Comparison of ENCODE assay signal across 10 cellular contexts in genomic region chr5:124825250-124825982, GRCh38.
DNase-seq lines count a peak whose midpoint lies in the region; ATAC-seq and TF ChIP-seq lines count a peak whose summit lies in the region.
"Had no signal": no experiment of that assay in that cellular context is flagged by ENCODE, and none has a peak within 500 bp of the region (broad histone marks: within the 10 kb centered on the region; RNA-seq: fewer than 3 reads in every experiment).

No MANE protein-coding gene starts in this region.

- H3K79me2 ChIP-seq in Karpas-422 (ENCODE audit: low read length): no peaks in the 10 kb centered on the region

- H4K20me1 ChIP-seq in Karpas-422 (ENCODE audit: insufficient read depth, low read depth, low read length): no peaks in the 10 kb centered on the region

- H3K9me3 Mint-ChIP-seq in chondrocyte (ENCODE audit: low read depth): no peaks in the 10 kb centered on the region

- no peak overlapping the region for H3K27ac Mint-ChIP-seq in chondrocyte (ENCODE audit: unreplicated experiment)

- H3K27me3 Mint-ChIP-seq in chondrocyte (ENCODE audit: low read depth): no peaks in the 10 kb centered on the region

- no peaks in the 10 kb centered on the region for H3K9me2 ChIP-seq in Karpas-422 (replicated peaks; ENCODE audit: insufficient read depth, low read length)

- H3K36me3 ChIP-seq in Karpas-422 (ENCODE audit: insufficient read depth, low read length) (no peaks in the 10 kb centered on the region), spleen (no peaks in the 10 kb centered on the region)

- H3K27me3 ChIP-seq in Karpas-422 (ENCODE audit: low read length): no peaks in the 10 kb centered on the region
- H3K27me3 ChIP-seq in spleen (replicated peaks in 1 of 7): no peaks in the 10 kb centered on the region

- DNase-seq in Karpas-422 (peak; percentile 87), spleen (peak; percentile 88), chondrocyte (ENCODE audit: low spot score) (no peak), DMS79 (lab: John Stamatoyannopoulos, UW) (no peak), activated gamma-delta T cell (lab: John Stamatoyannopoulos, UW) (no peak), NCI-H526 (lab: John Stamatoyannopoulos, UW) (no peak)
- DNase-seq: activated T-cell treated with anti-CD3 and anti-CD28 coated beads, Interleukin-2, amount 50 U/mL, for 48 hours; GDM1 had no signal

- no peaks in the 10 kb centered on the region for H3K36me3 Mint-ChIP-seq in chondrocyte (ENCODE audit: low read depth)

- H3K4me2 ChIP-seq in Karpas-422 (ENCODE audit: low read depth, low read length, poor library complexity, severe bottlenecking): peak overlapping the region; percentile 59

- H2AFZ ChIP-seq in Karpas-422 (ENCODE audit: low read length): peak overlapping the region; percentile 61; the same call in 1 of the 2 replicates

- H3K9me3 ChIP-seq in Karpas-422 (ENCODE audit: low read length) (no peaks in the 10 kb centered on the region), spleen (peaks cover 0 to under 1% (median 0%) of the 10 kb centered on the region in 8 donors)

- peaks cover 25% of the 10 kb centered on the region for H3K4me1 Mint-ChIP-seq in chondrocyte (ENCODE audit: low read depth)

- no peak overlapping the region for H3K4me3 Mint-ChIP-seq in chondrocyte (ENCODE audit: unreplicated experiment)

- H3K4me3 ChIP-seq in Karpas-422 (ENCODE audit: low read length) (no peak overlapping the region), spleen (no peak overlapping the region)

- no peak for TF ChIP-seq POLR2A in spleen (IDR thresholded peaks at IDR 0.05)

- H3K9ac ChIP-seq in Karpas-422 (ENCODE audit: low read length): no peak overlapping the region

- H3K27ac ChIP-seq in Karpas-422 (ENCODE audit: low read length) (peak overlapping the region; percentile 92), spleen (peak overlapping the region in 4 of 8 donors; percentile 6 to 80 (median 35))

- no peak for TF ChIP-seq CTCF in spleen (IDR thresholded peaks at IDR 0.05 in 8 of 11, conservative IDR thresholded peaks at IDR 0.05 in 3 of 11)
- TF ChIP-seq CTCF in chondrocyte (IDR thresholded peaks at IDR 0.05): no peak

- H3K4me1 ChIP-seq in Karpas-422 (ENCODE audit: low read length) (peaks cover 28% of the 10 kb centered on the region), spleen (peaks cover 0 to 17% (median 0%) of the 10 kb centered on the region in 6 donors)

- ATAC-seq in GM19328 (IDR thresholded peaks at IDR 0.05; ENCODE audit: unreplicated experiment): peak; percentile 93
- peak; percentile 92 for ATAC-seq in HG02798 (IDR thresholded peaks at IDR 0.05; ENCODE audit: poor library complexity, unreplicated experiment)

- 66 to 78% (median 76%) methylated on average over 5 of the region's 5 CpGs for WGBS in spleen, 5 donors

- intact Hi-C loops in spleen (cut with DNase I; ENCODE audit: low total_unique reads): no loop called here

Comparison
In these comparisons a context has a peak if more than half of its experiments do, and no peak if none do; other contexts are left out.
1. DNase-seq: peak in Karpas-422 (single experiment) and spleen (single experiment); none in chondrocyte (single experiment), DMS79 (single experiment), activated gamma-delta T cell (single experiment) and NCI-H526 (0 of 2).